Comparison of ENCODE assay signal across 10 cellular contexts in the genomic region with DNA sequence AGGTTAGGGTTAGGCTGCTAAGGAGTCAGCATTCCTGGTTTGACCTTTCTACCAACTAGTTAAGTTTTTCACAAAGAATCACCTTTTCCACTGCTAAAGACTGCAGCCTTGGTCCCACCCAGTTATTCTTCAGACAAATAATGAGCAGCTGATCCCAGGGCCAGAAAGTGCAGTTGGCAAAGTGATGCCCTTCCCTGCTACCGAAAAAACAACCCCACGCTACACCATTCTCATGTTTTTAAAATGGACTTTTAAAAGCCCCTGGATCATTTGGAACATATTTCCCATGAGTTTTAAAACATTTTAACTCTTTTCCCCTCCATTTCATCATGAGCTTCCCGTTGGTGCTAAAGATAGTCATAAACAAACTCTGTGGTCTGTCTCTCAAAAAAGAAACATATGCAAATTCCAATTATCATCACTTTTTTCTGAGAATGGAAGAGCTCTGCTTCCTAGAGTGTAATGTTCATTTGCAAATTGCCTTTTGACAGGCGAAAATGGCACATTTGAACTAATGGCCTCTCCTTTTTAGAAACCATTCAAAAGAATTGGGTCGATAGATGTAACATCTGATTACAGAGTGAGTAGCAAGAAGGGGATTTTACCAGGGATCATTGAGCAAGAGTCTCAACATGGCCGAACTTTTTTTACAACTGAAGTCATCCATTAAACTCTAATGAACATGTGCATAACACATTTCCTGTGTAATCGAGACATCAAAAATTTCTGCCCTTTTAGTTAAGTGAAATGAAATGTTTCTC.
A peak's percentile ranks its signal among the peaks of the same experiment; 100 is the strongest.
DNase-seq lines count a peak whose midpoint lies in the region; ATAC-seq and TF ChIP-seq lines count a peak whose summit lies in the region.
"Had no signal": no experiment of that assay in that cellular context is flagged by ENCODE, and none has a peak within 500 bp of the region (broad histone marks: within the 10 kb centered on the region; RNA-seq: fewer than 3 reads in every experiment).

No MANE protein-coding gene starts in this region.

- H3K9me3 Mint-ChIP-seq in CD14-positive monocyte = peaks cover 0 to 10% (median 5%) of the 10 kb centered on the region in 7 donors

- H3K4me3 ChIP-seq in esophagus squamous epithelium = no peak overlapping the region
- H3K4me3 ChIP-seq: gastrocnemius medialis had no signal

- H3K4me1 Mint-ChIP-seq in CD14-positive monocyte = peaks cover 18% of the 10 kb centered on the region

- H3K27ac Mint-ChIP-seq in CD14-positive monocyte = peak overlapping the region in 1 of 7 donors; percentile 2

- H3K36me3 ChIP-seq in esophagus squamous epithelium = no peaks in the 10 kb centered on the region
- H3K36me3 ChIP-seq: gastrocnemius medialis had no signal

- no peaks in the 10 kb centered on the region for H3K27me3 ChIP-seq in esophagus squamous epithelium
- H3K27me3 ChIP-seq: gastrocnemius medialis had no signal

- peaks cover 0 to 4% of the 10 kb centered on the region in 2 donors for H3K36me3 Mint-ChIP-seq in CD14-positive monocyte

- no peaks in the 10 kb centered on the region for H3K9me3 ChIP-seq in esophagus squamous epithelium
- H3K9me3 ChIP-seq: gastrocnemius medialis had no signal

- 39 to 55% methylated on average over 7 of the region's 7 CpGs for WGBS in esophagus squamous epithelium, 2 donors

- ATAC-seq in GM19452 (IDR thresholded peaks at IDR 0.05; ENCODE audit: unreplicated experiment) (peak; percentile 60), HG03439 (IDR thresholded peaks at IDR 0.05; ENCODE audit: unreplicated experiment) (peak; percentile 69)
- ATAC-seq: gastrocnemius medialis had no signal

- H3K4me1 ChIP-seq in esophagus squamous epithelium = peaks cover 0 to 5% (median 0%) of the 10 kb centered on the region in 3 donors
- H3K4me1 ChIP-seq: gastrocnemius medialis had no signal

- no peak overlapping the region for H3K4me3 Mint-ChIP-seq in CD14-positive monocyte

- intact Hi-C loops in esophagus squamous epithelium (cut with DNase I) (no loop called here), CD14-positive monocyte (cut with micrococcal nuclease) (no loop called here)

- DNase-seq in GM03348 (ENCODE audit: low spot score) (peak; percentile 23), esophagus squamous epithelium (lab: John Stamatoyannopoulos, UW) (no peak), RPMI8226 (no peak), SK-N-DZ (ENCODE audit: low spot score) (no peak), CD14-positive monocyte (ENCODE audit: low spot score) (no peak), NCI-H187 (lab: John Stamatoyannopoulos, UW) (no peak)
- DNase-seq: gastrocnemius medialis, NCI-H2227 treated with DMSO at 0.1 percent for 48 hours had no signal

- H3K27me3 Mint-ChIP-seq in CD14-positive monocyte (ENCODE audit: low read depth in 3 of 3) = peaks cover 0 to 3% (median 0%) of the 10 kb centered on the region in 3 donors

- no peak for TF ChIP-seq POLR2A in esophagus squamous epithelium (IDR thresholded peaks at IDR 0.05)

- TF ChIP-seq CTCF in esophagus squamous epithelium (IDR thresholded peaks at IDR 0.05) = no peak
- TF ChIP-seq CTCF in CD14-positive monocyte (IDR thresholded peaks at IDR 0.05) = no peak

- peak overlapping the region in 3 of 4 donors; percentile 6 to 47 (median 13) for H3K27ac ChIP-seq in esophagus squamous epithelium
- H3K27ac ChIP-seq: gastrocnemius medialis had no signal
